1 cellular context compared by ENCODE assay signal in the genomic region with DNA sequence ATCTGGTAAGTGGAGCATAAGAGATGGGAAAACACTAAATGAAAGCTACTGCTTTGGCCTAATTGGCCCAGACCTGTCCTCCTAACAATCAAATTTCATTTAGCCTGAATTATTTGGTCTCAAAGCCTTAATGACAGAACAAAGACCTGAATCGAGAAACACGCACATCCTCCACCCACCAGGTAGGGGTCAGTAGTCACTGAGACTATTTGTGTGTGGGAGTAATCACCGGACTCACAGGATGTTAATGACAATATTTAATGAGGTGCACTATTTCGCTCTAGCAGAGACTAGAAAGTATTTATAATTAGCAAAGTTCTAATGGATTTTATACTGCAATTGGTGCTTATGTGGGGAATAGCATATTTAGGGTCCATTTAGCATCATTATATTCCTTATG.
TF ChIP-seq lines count a peak whose summit lies in the region.

No MANE protein-coding gene starts in this region.

TF ChIP-seq in H1, 55 proteins besides CTCF, POLR2A, EP300 and RAD21 (continued from another document):
- TF ChIP-seq CTBP2 (IDR thresholded peaks at IDR 0.05; ENCODE audit: borderline replicate concordance, insufficient read depth, insufficient read length, low read length), result no peak
- TF ChIP-seq SP1 (IDR thresholded peaks at IDR 0.05; ENCODE audit: low read depth, low read length), result no peak
- no peak for TF ChIP-seq KDM1A (IDR thresholded peaks at IDR 0.05; ENCODE audit: borderline replicate concordance, low read length)
- TF ChIP-seq SP2 (IDR thresholded peaks at IDR 0.05; ENCODE audit: low read length), result no peak
